29 cellular contexts compared by ENCODE assay signal in the genomic region with DNA sequence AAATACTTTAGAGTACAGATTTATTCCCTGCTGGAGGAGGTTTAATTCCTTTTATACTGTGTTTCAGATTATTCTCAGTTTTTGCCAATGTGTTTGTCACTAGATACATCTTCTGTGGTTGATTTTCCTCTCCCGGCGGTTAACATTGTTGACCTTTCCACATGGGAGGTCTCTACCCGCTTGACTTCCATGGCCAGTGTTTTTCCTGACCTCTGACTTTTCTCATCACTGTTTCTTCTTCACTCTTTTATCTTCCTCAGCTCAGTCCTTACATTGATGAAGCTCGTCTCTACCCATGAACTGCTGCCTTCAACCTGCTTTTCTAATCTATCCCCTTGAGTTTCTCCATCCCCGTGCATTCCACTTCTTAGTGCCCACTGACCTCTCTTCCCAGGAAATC.
"Had no signal": no experiment of that assay in that cellular context is flagged by ENCODE, and none has a peak within 500 bp of the region (broad histone marks: within the 10 kb centered on the region; RNA-seq: fewer than 3 reads in every experiment).

No MANE protein-coding gene starts in this region.

- H3K9me3 Mint-ChIP-seq: stimulated activated naive CD8-positive, alpha-beta T cell treated with anti-CD3 and anti-CD28 coated beads, Interleukin-15, amount 100 ng/mL, for 72 hours had no signal

- H3K36me3 ChIP-seq: stomach, suprapubic skin, thoracic aorta, thyroid gland, tibial artery, tibial nerve, transverse colon, upper lobe of left lung, upper lobe of right lung, uterus, vagina had no signal

- H3K27me3 Mint-ChIP-seq: stimulated activated memory B cell treated with anti-CD40 and anti-IgM and Interleukin-4, amounts not matched to agents 10 μg/mL and 1 μg/mL and 100 μg/mL, for 72 hours; stimulated activated naive B cell treated with anti-CD40 and anti-IgM and Interleukin-4, amounts not matched to agents 10 μg/mL and 1 μg/mL and 100 μg/mL, for 72 hours had no signal

- FAIRE-seq: urothelium cell line had no signal

- H3K27ac Mint-ChIP-seq: stimulated activated effector memory CD8-positive, alpha-beta T cell treated with anti-CD3 and anti-CD28 coated beads, Interleukin-12 subunit alpha, Interleukin-12 subunit beta, amount 100 ng/mL, for 72 hours; stimulated activated memory B cell treated with anti-CD40 and anti-IgM and Interleukin-4, amounts not matched to agents 10 μg/mL and 1 μg/mL and 100 μg/mL, for 72 hours; stimulated activated naive B cell treated with anti-CD40 and anti-IgM and Interleukin-4, amounts not matched to agents 10 μg/mL and 1 μg/mL and 100 μg/mL, for 72 hours; stimulated activated naive CD8-positive, alpha-beta T cell treated with anti-CD3 and anti-CD28 coated beads, Interleukin-15, amount 100 ng/mL, for 72 hours; stimulated activated naive CD8-positive, alpha-beta T cell treated with anti-CD3 and anti-CD28 coated beads, Interleukin-15, Interleukin-2, amounts not matched to agents 100 ng/mL and 50 ng/mL, for 24 hours; type B pancreatic cell had no signal

- H3K36me3 Mint-ChIP-seq: stimulated activated effector memory CD8-positive, alpha-beta T cell treated with anti-CD3 and anti-CD28 coated beads, Interleukin-12 subunit alpha, Interleukin-12 subunit beta, amount 100 ng/mL, for 72 hours; stimulated activated memory B cell treated with anti-CD40 and anti-IgM and Interleukin-4, amounts not matched to agents 10 μg/mL and 1 μg/mL and 100 μg/mL, for 72 hours; stimulated activated naive B cell treated with anti-CD40 and anti-IgM and Interleukin-4, amounts not matched to agents 10 μg/mL and 1 μg/mL and 100 μg/mL, for 72 hours had no signal

- H3K4me3 Mint-ChIP-seq: stimulated activated effector memory CD8-positive, alpha-beta T cell treated with anti-CD3 and anti-CD28 coated beads, Interleukin-12 subunit alpha, Interleukin-12 subunit beta, amount 100 ng/mL, for 72 hours; stimulated activated memory B cell treated with anti-CD40 and anti-IgM and Interleukin-4, amounts not matched to agents 10 μg/mL and 1 μg/mL and 100 μg/mL, for 72 hours; stimulated activated naive B cell treated with anti-CD40 and anti-IgM and Interleukin-4, amounts not matched to agents 10 μg/mL and 1 μg/mL and 100 μg/mL, for 72 hours; stimulated activated naive CD8-positive, alpha-beta T cell treated with anti-CD3 and anti-CD28 coated beads, Interleukin-15, amount 100 ng/mL, for 72 hours; stimulated activated naive CD8-positive, alpha-beta T cell treated with anti-CD3 and anti-CD28 coated beads, Interleukin-15, Interleukin-2, amounts not matched to agents 100 ng/mL and 50 ng/mL, for 24 hours; type B pancreatic cell had no signal

- H3K9me3 ChIP-seq: stomach, suprapubic skin, testis, thoracic aorta, thyroid gland, tibial artery, tibial nerve, transverse colon, upper lobe of left lung, upper lobe of right lung, uterus, vagina had no signal

- H3K27me3 ChIP-seq: stomach, suprapubic skin, testis, thyroid gland, tibial artery, tibial nerve, transverse colon, upper lobe of left lung, upper lobe of right lung, uterus, vagina had no signal

- ATAC-seq: stimulated activated effector memory CD8-positive, alpha-beta T cell treated with anti-CD3 and anti-CD28 coated beads, Interleukin-12 subunit alpha, Interleukin-12 subunit beta, amount 100 ng/mL, for 72 hours; stimulated activated memory B cell treated with anti-CD40 and anti-IgM and Interleukin-4, amounts not matched to agents 10 μg/mL and 1 μg/mL and 100 μg/mL, for 72 hours; stimulated activated naive B cell treated with anti-CD40 and anti-IgM and Interleukin-4, amounts not matched to agents 10 μg/mL and 1 μg/mL and 100 μg/mL, for 72 hours; stimulated activated naive CD8-positive, alpha-beta T cell treated with anti-CD3 and anti-CD28 coated beads, Interleukin-15, amount 100 ng/mL, for 72 hours; stimulated activated naive CD8-positive, alpha-beta T cell treated with anti-CD3 and anti-CD28 coated beads, Interleukin-15, Interleukin-2, amounts not matched to agents 100 U/mL and 50 U/mL, for 24 hours; upper lobe of right lung had no signal

- H3K27ac ChIP-seq: stomach, suprapubic skin, testis, thoracic aorta, thyroid gland, tibial artery, tibial nerve, transverse colon, upper lobe of left lung, upper lobe of right lung, uterus, vagina had no signal

- DNase-seq: stimulated activated CD4-positive, alpha-beta T cell treated with anti-CD3 and anti-CD28 coated beads, Interleukin-2, amount 100 ng/mL, for 48 hours; stimulated activated CD4-positive, alpha-beta T cell treated with anti-CD3 and anti-CD28 coated beads, Interleukin-4, amount 100 ng/mL, for 1 hour; stimulated activated CD4-positive, alpha-beta T cell treated with anti-CD3 and anti-CD28 coated beads, Interleukin-4, amount 100 ng/mL, for 24 hours; stimulated activated CD4-positive, alpha-beta T cell treated with anti-CD3 and anti-CD28 coated beads, Interleukin-4, amount 100 ng/mL, for 4 hours; stimulated activated CD8-positive, alpha-beta memory T cell treated with anti-CD3 and anti-CD28 coated beads, Interleukin-4, amount 100 ng/mL, for 48 hours; stimulated activated naive B cell treated with anti-CD40 and anti-IgM and Interleukin-4, amounts not matched to agents 10 μg/mL and 1 μg/mL and 100 μg/mL, for 72 hours; stimulated activated naive CD4-positive, alpha-beta T cell; stimulated activated naive CD4-positive, alpha-beta T cell treated with Interleukin-2 at 50 U/mL for 16 hours; stimulated activated naive CD8-positive, alpha-beta T cell treated with anti-CD3 and anti-CD28 coated beads, Interleukin-15, amount 100 ng/mL, for 72 hours; stimulated activated naive CD8-positive, alpha-beta T cell treated with anti-CD3 and anti-CD28 coated beads, Interleukin-15, Interleukin-2, amounts not matched to agents 100 U/mL and 50 U/mL, for 24 hours; stomach; substantia nigra; testis; thyroid gland; tibial artery; transverse colon; trophoblast cell; upper lobe of left lung; upper lobe of right lung; uterus had no signal

- H3K4me3 ChIP-seq: stomach, suprapubic skin, testis, thoracic aorta, thyroid gland, tibial artery, tibial nerve, transverse colon, upper lobe of left lung, upper lobe of right lung, uterus, vagina had no signal

- H3K4me1 Mint-ChIP-seq: stimulated activated effector memory CD8-positive, alpha-beta T cell treated with anti-CD3 and anti-CD28 coated beads, Interleukin-12 subunit alpha, Interleukin-12 subunit beta, amount 100 ng/mL, for 72 hours; stimulated activated memory B cell treated with anti-CD40 and anti-IgM and Interleukin-4, amounts not matched to agents 10 μg/mL and 1 μg/mL and 100 μg/mL, for 72 hours; stimulated activated naive B cell treated with anti-CD40 and anti-IgM and Interleukin-4, amounts not matched to agents 10 μg/mL and 1 μg/mL and 100 μg/mL, for 72 hours; stimulated activated naive CD8-positive, alpha-beta T cell treated with anti-CD3 and anti-CD28 coated beads, Interleukin-15, amount 100 ng/mL, for 72 hours had no signal

- H3K4me1 ChIP-seq: stomach, suprapubic skin, testis, thyroid gland, tibial nerve, transverse colon, upper lobe of left lung, upper lobe of right lung, uterus, vagina had no signal
